8 cellular contexts compared by ENCODE assay signal in the genomic region with DNA sequence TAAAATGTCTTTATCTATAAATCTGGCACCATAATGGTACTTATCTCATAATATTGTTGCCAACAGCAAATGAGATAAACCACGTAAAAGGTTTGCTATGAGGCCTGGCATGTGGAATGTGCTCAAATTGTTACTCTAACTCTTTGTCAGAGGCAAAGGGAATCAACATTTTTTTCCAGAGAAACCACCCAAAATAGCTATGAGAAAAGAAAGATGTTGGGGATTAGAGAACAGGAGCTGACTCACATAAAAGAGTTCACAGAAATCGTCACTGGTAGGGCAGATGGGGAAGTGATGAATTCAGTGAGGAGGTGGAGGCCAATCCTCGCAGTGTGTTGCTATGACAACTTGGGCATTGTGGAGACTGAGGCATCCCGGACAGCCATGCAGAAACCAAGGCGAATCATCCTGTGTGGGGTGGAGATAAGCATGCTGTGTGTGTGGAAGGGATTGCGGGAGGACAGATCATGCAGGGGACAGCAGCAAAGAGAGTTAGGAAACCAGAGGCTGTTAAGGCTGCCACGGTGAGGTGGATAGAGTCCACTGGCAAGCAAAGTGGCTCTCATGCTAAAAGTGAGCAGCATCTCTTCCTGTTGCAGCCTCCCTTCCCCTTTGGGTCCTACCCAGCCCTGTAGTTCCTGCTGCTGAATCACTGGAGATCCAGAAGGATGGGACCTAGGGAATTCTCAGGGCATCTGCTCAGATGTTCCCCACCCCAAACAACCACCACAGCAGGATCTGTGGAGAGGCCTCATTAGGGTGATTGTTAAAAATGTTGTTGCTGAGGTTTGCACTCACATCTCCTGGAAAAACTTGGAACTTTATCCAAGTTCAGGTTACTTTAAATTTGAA.
A peak's percentile ranks its signal among the peaks of the same experiment; 100 is the strongest.
DNase-seq lines count a peak whose midpoint lies in the region; ATAC-seq and TF ChIP-seq lines count a peak whose summit lies in the region.

No MANE protein-coding gene starts in this region.

- H3K36me3 ChIP-seq in kidney epithelial cell (ENCODE audit: control insufficient read depth, insufficient read depth, low read length), result no peaks in the 10 kb centered on the region
- no peaks in the 10 kb centered on the region for H3K36me3 ChIP-seq in ovary

- no peaks in the 10 kb centered on the region for H3K9me3 ChIP-seq in ovary

- TF ChIP-seq POLR2A in ovary (IDR thresholded peaks at IDR 0.05), result no peak

- TF ChIP-seq EP300 in ovary (IDR thresholded peaks at IDR 0.05), result no peak

- peaks cover 13% of the 10 kb centered on the region for H3K4me1 ChIP-seq in ovary (ENCODE audit: insufficient read depth)

- H3K4me3 ChIP-seq in kidney epithelial cell (ENCODE audit: low read depth, low read length) (no peak overlapping the region), ovary (no peak overlapping the region)

- DNase-seq in GM04503 (ENCODE audit: low read depth) (peak; percentile 100), T-helper 9 cell (peak; percentile 46), astrocyte of the hippocampus (ENCODE audit: low read depth, low spot score) (peak; percentile 95), kidney epithelial cell (ENCODE audit: low read depth) (peak; percentile 95), ovary (no peak), HT-29 (ENCODE audit: low spot score) (no peak)
- DNase-seq in stimulated activated CD4-positive, alpha-beta T cell treated with anti-CD3 and anti-CD28 coated beads, Interleukin-4, amount 100 ng/mL, for 4 hours, result peak; percentile 51 to 78

- intact Hi-C loops in ovary (cut with DNase I), result no loop called here

- H3K27ac ChIP-seq in ovary, result no peak overlapping the region

- WGBS in ovary, 3 donors, result 47 to 61% (median 49%) methylated on average over 7 of the region's 7 CpGs

- H3K27me3 ChIP-seq in kidney epithelial cell (ENCODE audit: control insufficient read depth, insufficient read depth, low read length), result no peaks in the 10 kb centered on the region
- H3K27me3 ChIP-seq in ovary, result no peaks in the 10 kb centered on the region

- ATAC-seq in GM21360 (IDR thresholded peaks at IDR 0.05; ENCODE audit: unreplicated experiment), result no peak

- no peak for TF ChIP-seq CTCF in kidney epithelial cell (IDR thresholded peaks at IDR 0.05; ENCODE audit: insufficient read depth, low read length, poor library complexity, severe bottlenecking)
- no peak for TF ChIP-seq CTCF in ovary (IDR thresholded peaks at IDR 0.05)

Comparison
In these comparisons a context has a peak if more than half of its experiments do, and no peak if none do; other contexts are left out.
1. DNase-seq: peak in GM04503 (single experiment), T-helper 9 cell (single experiment), astrocyte of the hippocampus (single experiment), kidney epithelial cell (single experiment) and stimulated activated CD4-positive, alpha-beta T cell treated with anti-CD3 and anti-CD28 coated beads, Interleukin-4, amount 100 ng/mL, for 4 hours (2 of 2); none in ovary (0 of 5) and HT-29 (single experiment).